9 cellular contexts compared by ENCODE assay signal in the genomic region with DNA sequence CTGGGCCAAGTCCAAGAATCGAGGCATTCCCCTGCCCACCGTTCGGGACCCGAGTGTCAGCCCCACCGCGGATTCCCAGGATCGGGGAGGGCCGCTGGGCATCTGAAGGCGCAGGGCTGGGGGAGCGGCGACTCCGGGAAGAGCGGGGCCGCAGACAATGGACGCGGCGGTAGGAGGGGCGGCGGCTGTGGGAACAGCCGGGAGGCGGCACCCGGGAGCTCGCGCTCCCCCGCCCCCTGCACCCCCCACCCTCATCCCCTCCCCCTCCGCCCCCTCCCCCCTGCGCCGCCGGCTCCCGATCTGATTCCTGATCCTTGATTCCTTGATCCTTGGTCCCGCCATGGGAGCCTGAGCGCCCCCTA. TPM values are rescaled to one million over a fixed set of nuclear protein-coding genes. Genes with fewer than 3 reads are reported as not detected.
DNase-seq lines count a peak whose midpoint lies in the region; ATAC-seq and TF ChIP-seq lines count a peak whose summit lies in the region.
"Had no signal": no experiment of that assay in that cellular context is flagged by ENCODE, and none has a peak within 500 bp of the region (broad histone marks: within the 10 kb centered on the region; RNA-seq: fewer than 3 reads in every experiment).

A gene (plus strand): TSS at position 281 of the 362 bp plus-strand sequence. CDS start 15,274 bp downstream, outside the sequence.

- H3K9me3 ChIP-seq in HUES64 (ENCODE audit: insufficient read depth, low read depth, low read length), result no peaks in the 10 kb centered on the region

- POLR2A ChIA-PET in T-cell (lab: Charles Lee), result no interaction called here

- peaks cover 7 to 27% of the 10 kb centered on the region in 2 donors for H3K27me3 Mint-ChIP-seq in T-cell

- peak within 1 kb of the TSS; percentile 88 for H3K9ac ChIP-seq in HUES64 (ENCODE audit: low read depth, low read length)

- peaks cover 6 to 12% (median 11%) of the 10 kb centered on the region in 3 donors for H3K4me1 Mint-ChIP-seq in T-cell

- H3K27me3 ChIP-seq in HUES64 (ENCODE audit: insufficient read depth, low read length), result no peaks in the 10 kb centered on the region

- no peaks in the 10 kb centered on the region for H3K36me3 ChIP-seq in HUES64 (ENCODE audit: insufficient read depth, low read length)

- H3K4me3 ChIP-seq in HUES64 (ENCODE audit: low read length) (peak within 1 kb of the TSS; percentile 95), choroid plexus epithelial cell (ENCODE audit: low read depth, low read length) (peak within 1 kb of the TSS; percentile 56)

- CTCF ChIA-PET in T-cell (lab: Charles Lee), result no interaction called here

- H3K4me3 Mint-ChIP-seq in T-cell, result peak within 1 kb of the TSS; percentile 56 to 66 (median 65)

- under 1% methylated on average over 14 of the region's 32 CpGs for WGBS in HUES64

- peak within 1 kb of the TSS; percentile 90 for H3K27ac ChIP-seq in HUES64 (ENCODE audit: low read depth, low read length)

- H3K9me3 Mint-ChIP-seq in T-cell, result no peaks in the 10 kb centered on the region

- no peak within 1 kb of the TSS for H3K27ac Mint-ChIP-seq in T-cell

- TF ChIP-seq CTCF in choroid plexus epithelial cell (conservative IDR thresholded peaks at IDR 0.05; ENCODE audit: low read depth, low read length), result no peak

- peaks cover 48% of the 10 kb centered on the region for H3K4me1 ChIP-seq in HUES64 (ENCODE audit: insufficient read depth, low read length)

- ATAC-seq in T-cell (replicated peaks in 1 of 4) (peak; percentile 54 to 70 (median 56)), GM21717 (IDR thresholded peaks at IDR 0.05; ENCODE audit: unreplicated experiment) (no peak), HG02642 (IDR thresholded peaks at IDR 0.05; ENCODE audit: poor library complexity, unreplicated experiment) (no peak)
- ATAC-seq: HCT116 had no signal

- DNase-seq in CD1c-positive myeloid dendritic cell (ENCODE audit: extremely low spot score) (peak; percentile 14), T-cell (peak in 23 of 34 experiments; percentile 11 to 49 (median 25)), choroid plexus epithelial cell (ENCODE audit: low read depth) (peak; percentile 49), kidney tubule cell (ENCODE audit: low spot score) (peak; percentile 80)
- peak; percentile 64 for DNase-seq in stimulated activated CD4-positive, alpha-beta T cell treated with anti-CD3 and anti-CD28 coated beads, Interleukin-15, amount 100 ng/mL, for 24 hours

- H3K36me3 Mint-ChIP-seq in T-cell, result no peaks in the 10 kb centered on the region

RNA-seq across cellular contexts. Expression of the gene that starts here (rescaled TPM):
- 41.6 TPM for polyA plus RNA-seq in HUES64 (2013, experiment 1 of 2)
- 53.8 TPM for polyA plus RNA-seq in HUES64 (2013, experiment 2 of 2)
- under 1 TPM in 3 of 5 donors, not detected in 2; 0.16 to 0.26 (median 0.20) TPM for total RNA-seq in T-cell

Comparison
In these comparisons a context has a peak if more than half of its experiments do, and no peak if none do; other contexts are left out.
1. Peak in DNase-seq and ATAC-seq in T-cell; RNA of the gene not detected or under 1 TPM.
2. DNase-seq: peak in every context shown above with its lines; median percentile 80 in kidney tubule cell; 64 in stimulated activated CD4-positive, alpha-beta T cell treated with anti-CD3 and anti-CD28 coated beads, Interleukin-15, amount 100 ng/mL, for 24 hours; 49 in choroid plexus epithelial cell; 25 in T-cell; 14 in CD1c-positive myeloid dendritic cell.